Comparison of ENCODE assay signal across 13 cellular contexts in genomic region chr17:77343031-77343866, GRCh38.
DNase-seq lines count a peak whose midpoint lies in the region; ATAC-seq, FAIRE-seq and TF ChIP-seq lines count a peak whose summit lies in the region.
"Had no signal": no experiment of that assay in that cellular context is flagged by ENCODE, and none has a peak within 500 bp of the region (broad histone marks: within the 10 kb centered on the region; RNA-seq: fewer than 3 reads in every experiment).

No MANE protein-coding gene starts in this region.

- no peak for TF ChIP-seq POLR2A in vagina (IDR thresholded peaks at IDR 0.05)
- TF ChIP-seq POLR2A in GM12892 (IDR thresholded peaks at IDR 0.05; ENCODE audit: low read depth, low read length), result no peak

- peak overlapping the region; percentile 67 for H3K4me3 Mint-ChIP-seq in activated naive CD4-positive, alpha-beta T cell treated with anti-CD3 and anti-CD28 coated beads, Interleukin-2, amount 50 U/mL, for 24 hours
- H3K4me3 Mint-ChIP-seq in memory B cell, result peak overlapping the region; percentile 56
- H3K4me3 Mint-ChIP-seq: nephron progenitor cell had no signal

- TF ChIP-seq CTCF in vagina (IDR thresholded peaks at IDR 0.05), result no peak

- no peaks in the 10 kb centered on the region for H3K36me3 Mint-ChIP-seq in activated naive CD4-positive, alpha-beta T cell treated with anti-CD3 and anti-CD28 coated beads, Interleukin-2, amount 50 U/mL, for 24 hours
- H3K36me3 Mint-ChIP-seq in memory B cell, result peaks cover 2% of the 10 kb centered on the region

- H3K27ac Mint-ChIP-seq in activated naive CD4-positive, alpha-beta T cell treated with anti-CD3 and anti-CD28 coated beads, Interleukin-2, amount 50 U/mL, for 24 hours, result peak overlapping the region; percentile 87
- H3K27ac Mint-ChIP-seq in memory B cell, result peak overlapping the region; percentile 54
- H3K27ac Mint-ChIP-seq: nephron progenitor cell had no signal

- H3K27me3 ChIP-seq in vagina, result no peaks in the 10 kb centered on the region
- H3K27me3 ChIP-seq: BE2C, SJCRH30 had no signal

- no peaks in the 10 kb centered on the region for H3K9me3 Mint-ChIP-seq in activated naive CD4-positive, alpha-beta T cell treated with anti-CD3 and anti-CD28 coated beads, Interleukin-2, amount 50 U/mL, for 24 hours
- H3K9me3 Mint-ChIP-seq in memory B cell, result no peaks in the 10 kb centered on the region

- H3K4me3 ChIP-seq in vagina, result no peak overlapping the region
- H3K4me3 ChIP-seq: SJCRH30 had no signal

- no peak for DNase-seq in activated naive CD4-positive, alpha-beta T cell (lab: John Stamatoyannopoulos, UW)
- DNase-seq in activated T-cell treated with anti-CD3 and anti-CD28 coated beads, Interleukin-2, amount 50 U/mL, for 48 hours, result peak; percentile 32 to 35
- DNase-seq in memory B cell (ENCODE audit: low spot score in 2 of 2), result no peak
- DNase-seq in vagina (ENCODE audit: extremely low spot score in 2 of 2), result peak; percentile 6 to 54
- DNase-seq in GM12892 (ENCODE audit: insufficient read length), result no peak
- no peak for DNase-seq in HK-2 (ENCODE audit: unreplicated experiment)
- no peak for DNase-seq in NOMO-1 (lab: John Stamatoyannopoulos, UW; ENCODE audit: unreplicated experiment in 2 of 2)
- DNase-seq: BE2C, GOT3, nephron progenitor cell, SJCRH30 had no signal

- no peak overlapping the region for H3K27ac ChIP-seq in vagina
- H3K27ac ChIP-seq: KMS-11, SJCRH30 had no signal

- no peak for ATAC-seq in memory B cell (ENCODE audit: low read depth)

- H3K4me1 Mint-ChIP-seq in activated naive CD4-positive, alpha-beta T cell treated with anti-CD3 and anti-CD28 coated beads, Interleukin-2, amount 50 U/mL, for 24 hours, result peaks cover 59% of the 10 kb centered on the region
- peaks cover 32% of the 10 kb centered on the region for H3K4me1 Mint-ChIP-seq in memory B cell

- no peak for FAIRE-seq in GM12892 (lab: Jason Lieb, UNC)

- no peaks in the 10 kb centered on the region for H3K36me3 ChIP-seq in vagina
- H3K36me3 ChIP-seq: BE2C, SJCRH30 had no signal

- intact Hi-C loops in vagina (cut with DNase I), result no loop called here

- H3K27me3 Mint-ChIP-seq in activated naive CD4-positive, alpha-beta T cell treated with anti-CD3 and anti-CD28 coated beads, Interleukin-2, amount 50 U/mL, for 24 hours, result no peaks in the 10 kb centered on the region
- H3K27me3 Mint-ChIP-seq in memory B cell, result no peaks in the 10 kb centered on the region

- H3K9me3 ChIP-seq in vagina, result no peaks in the 10 kb centered on the region
- H3K9me3 ChIP-seq: BE2C had no signal

- peaks cover 30% of the 10 kb centered on the region for H3K4me1 ChIP-seq in vagina
- H3K4me1 ChIP-seq: BE2C, SJCRH30 had no signal

Comparison
In these comparisons a context has a peak if more than half of its experiments do, and no peak if none do; other contexts are left out.
1. DNase-seq: peak in activated T-cell treated with anti-CD3 and anti-CD28 coated beads, Interleukin-2, amount 50 U/mL, for 48 hours (2 of 2) and vagina (2 of 2); none in activated naive CD4-positive, alpha-beta T cell (0 of 4), memory B cell (0 of 2), GM12892 (single experiment), HK-2 (single experiment) and NOMO-1 (0 of 2).